In genomic region chr6:106105493-106105892, GRCh38 we compare ENCODE assay signal across 13 cellular contexts.
"Had no signal": no experiment of that assay in that cellular context is flagged by ENCODE, and none has a peak within 500 bp of the region (broad histone marks: within the 10 kb centered on the region; RNA-seq: fewer than 3 reads in every experiment).

No MANE protein-coding gene starts in this region.

- H3K9me3 ChIP-seq: pancreas, tibial artery, vagina had no signal

- H3K4me1 Mint-ChIP-seq: neural progenitor cell had no signal

- H3K27ac ChIP-seq: coronary artery, hepatocyte, neural progenitor cell, pancreas, tibial artery, vagina had no signal

- DNase-seq: activated CD4-positive, alpha-beta T cell treated with anti-CD3 and anti-CD28 coated beads for 1 hour; activated naive CD4-positive, alpha-beta T cell treated with Interleukin-2 at 50 U/mL for 16 hours; effector CD4-positive, alpha-beta T cell; kidney glomerular epithelial cell; stimulated activated CD4-positive, alpha-beta T cell treated with anti-CD3 and anti-CD28 coated beads, Interleukin-15, amount 100 ng/mL, for 24 hours; stimulated activated CD4-positive, alpha-beta T cell treated with anti-CD3 and anti-CD28 coated beads, Interleukin-4, amount 100 ng/mL, for 24 hours; T-helper 9 cell; tibial artery had no signal

- H3K27ac Mint-ChIP-seq: neural progenitor cell had no signal

- H3K9me3 Mint-ChIP-seq: neural progenitor cell had no signal

- H3K9ac ChIP-seq: neural progenitor cell had no signal

- H3K36me3 Mint-ChIP-seq: neural progenitor cell had no signal

- ATAC-seq: pancreas had no signal

- H3K4me3 ChIP-seq: coronary artery, hepatocyte, neural progenitor cell, pancreas, tibial artery, vagina had no signal

- H3K4me1 ChIP-seq: pancreas had no signal

- FAIRE-seq: pancreas had no signal

- H3K79me2 ChIP-seq: hepatocyte had no signal

- H3K4me2 ChIP-seq: hepatocyte, neural progenitor cell had no signal

- H3K4me3 Mint-ChIP-seq: neural progenitor cell had no signal

- H2AFZ ChIP-seq: hepatocyte, neural progenitor cell had no signal

- H3K27me3 ChIP-seq: hepatocyte, neural progenitor cell, pancreas, vagina had no signal

- H3K36me3 ChIP-seq: neural progenitor cell, pancreas had no signal
